ENCODE assay signal across 19 cellular contexts in the genomic region with DNA sequence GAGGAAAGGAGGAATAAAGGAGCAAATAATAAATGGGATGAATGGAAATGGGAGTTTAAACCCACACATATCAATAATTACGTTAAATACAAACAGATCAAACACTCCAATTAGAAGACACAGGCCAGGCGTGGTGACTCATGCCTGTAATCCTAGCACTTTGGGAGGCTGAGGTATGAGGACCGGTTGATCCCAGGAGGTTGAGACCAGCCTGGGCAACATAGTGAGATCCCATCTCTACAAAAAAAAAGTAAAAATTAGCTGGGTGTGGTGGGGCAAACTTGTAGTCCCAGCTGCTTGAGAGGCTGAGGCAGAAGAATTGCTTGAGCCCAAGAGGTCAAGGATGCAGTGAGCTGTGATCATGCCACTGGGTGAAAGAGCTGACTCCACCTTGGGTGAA. TPM values are rescaled to one million over a fixed set of nuclear protein-coding genes. Genes with fewer than 3 reads are reported as not detected.
A peak's percentile ranks its signal among the peaks of the same experiment; 100 is the strongest.
DNase-seq lines count a peak whose midpoint lies in the region; ATAC-seq and TF ChIP-seq lines count a peak whose summit lies in the region.
"Had no signal": no experiment of that assay in that cellular context is flagged by ENCODE, and none has a peak within 500 bp of the region (broad histone marks: within the 10 kb centered on the region; RNA-seq: fewer than 3 reads in every experiment).

No MANE protein-coding gene starts in this region.

- H3K27ac ChIP-seq in hepatocyte (peak overlapping the region; percentile 24), right lobe of liver (peak overlapping the region in 2 of 3 donors; percentile 82 to 91), WERI-Rb-1 (no peak overlapping the region)
- H3K27ac ChIP-seq: GM23248 had no signal

- no peak for ATAC-seq in right lobe of liver
- ATAC-seq in SK-N-SH treated with all-trans-retinoic acid at 6 μM for 48 hours, result no peak

- TF ChIP-seq CTCF in Calu3 (IDR thresholded peaks at IDR 0.05; ENCODE audit: unreplicated experiment), result no peak
- no peak for TF ChIP-seq CTCF in hepatocyte (IDR thresholded peaks at IDR 0.05; ENCODE audit: poor library complexity)
- no peak for TF ChIP-seq CTCF in right lobe of liver (IDR thresholded peaks at IDR 0.05)
- no peak for TF ChIP-seq CTCF in foreskin fibroblast (IDR thresholded peaks at IDR 0.05; ENCODE audit: low read depth, low read length)
- TF ChIP-seq CTCF in WERI-Rb-1 (IDR thresholded peaks at IDR 0.05; ENCODE audit: low read depth, low read length), result no peak

- H3K27ac Mint-ChIP-seq in Calu3 (ENCODE audit: unreplicated experiment), result no peak overlapping the region
- H3K27ac Mint-ChIP-seq: CD4-positive, alpha-beta memory T cell had no signal

- H3K36me3 ChIP-seq in hepatocyte (replicated peaks; ENCODE audit: insufficient read depth, low read depth) (no peaks in the 10 kb centered on the region), right lobe of liver (peaks cover 0 to 23% (median 0%) of the 10 kb centered on the region in 4 donors), WERI-Rb-1 (no peaks in the 10 kb centered on the region)

- DNase-seq in Calu3, result no peak
- DNase-seq in hepatocyte (ENCODE audit: low spot score), result no peak
- no peak for DNase-seq in right lobe of liver
- DNase-seq in foreskin fibroblast, result no peak
- no peak for DNase-seq in WERI-Rb-1
- no peak for DNase-seq in HPDE6-E6E7 (ENCODE audit: extremely low spot score)
- DNase-seq: 8988T; C1 segment of cervical spinal cord; CD4-positive, alpha-beta memory T cell; COR-L47; DMS153; DND-41; GM23248; H7; HCEC 1CT had no signal

- CTCF ChIA-PET in Calu3 (lab: Charles Lee), result no interaction called here

- H3K9me3 ChIP-seq in hepatocyte (ENCODE audit: low read depth) (no peaks in the 10 kb centered on the region), right lobe of liver (no peaks in the 10 kb centered on the region), WERI-Rb-1 (ENCODE audit: severe bottlenecking) (peaks cover 4% of the 10 kb centered on the region)

- H2AFZ ChIP-seq in hepatocyte, result no peak overlapping the region
- H2AFZ ChIP-seq: GM23248 had no signal

- H3K4me1 ChIP-seq in hepatocyte (ENCODE audit: insufficient read depth) (no peaks in the 10 kb centered on the region), right lobe of liver (peaks cover 0 to 27% (median 0%) of the 10 kb centered on the region in 4 donors)

- peaks cover 12% of the 10 kb centered on the region for H3K36me3 Mint-ChIP-seq in Calu3 (ENCODE audit: insufficient read depth, unreplicated experiment)

- peak overlapping the region; percentile 27 for H3K4me2 ChIP-seq in hepatocyte

- no peaks in the 10 kb centered on the region for H4K20me1 ChIP-seq in hepatocyte (ENCODE audit: insufficient read depth, poor library complexity, severe bottlenecking)

- H3K27me3 ChIP-seq in hepatocyte, result no peaks in the 10 kb centered on the region
- H3K27me3 ChIP-seq in right lobe of liver, result no peaks in the 10 kb centered on the region
- no peaks in the 10 kb centered on the region for H3K27me3 ChIP-seq in WERI-Rb-1 (ENCODE audit: insufficient read depth, low read depth, severe bottlenecking)

- H3K4me3 Mint-ChIP-seq in Calu3 (ENCODE audit: low read depth, unreplicated experiment), result peak overlapping the region; percentile 66
- H3K4me3 Mint-ChIP-seq: CD4-positive, alpha-beta memory T cell had no signal

- H3K79me2 ChIP-seq in hepatocyte, result no peaks in the 10 kb centered on the region

- no peaks in the 10 kb centered on the region for H3K27me3 Mint-ChIP-seq in Calu3 (ENCODE audit: unreplicated experiment)

- WGBS in hepatocyte (ENCODE audit: low lambda C conversion rate, missing lambda C conversion rate), result 92% methylated on average over 3 of the region's 3 CpGs
- 24% methylated on average over 3 of the region's 3 CpGs for WGBS in right lobe of liver (ENCODE audit: insufficient coverage, low coverage, low lambda C conversion rate, missing lambda C conversion rate)

- intact Hi-C loops in Calu3 (cut with micrococcal nuclease; ENCODE audit: unreplicated experiment), result loop anchor here (5.0 kb wide), 1 partner anchor 779 kb away; no protein-coding TSS in a partner anchor
- intact Hi-C loops in right lobe of liver (cut with DNase I), result no loop called here

- no TSS peak for BruUV-seq in Calu3 (replicated peaks; lab: Mats Ljungman, UMichigan)

- peaks cover 4% of the 10 kb centered on the region for H3K9me3 Mint-ChIP-seq in Calu3 (ENCODE audit: low read depth, unreplicated experiment)

- H3K4me3 ChIP-seq in hepatocyte (no peak overlapping the region), right lobe of liver (peak overlapping the region in 2 of 3 donors; percentile 50 to 52), foreskin fibroblast (ENCODE audit: low read depth in 1 of 2, low read length in 2 of 2) (no peak overlapping the region), WERI-Rb-1 (ENCODE audit: low read depth, low read length) (no peak overlapping the region)
- H3K4me3 ChIP-seq: GM23248 had no signal

- peaks cover 16% of the 10 kb centered on the region for H3K4me1 Mint-ChIP-seq in Calu3 (ENCODE audit: low read depth, unreplicated experiment)
- H3K4me1 Mint-ChIP-seq: CD4-positive, alpha-beta memory T cell had no signal

- TF ChIP-seq POLR2A in right lobe of liver (IDR thresholded peaks at IDR 0.05), result no peak

- H3K9me2 ChIP-seq in hepatocyte (replicated peaks; ENCODE audit: insufficient read depth), result no peaks in the 10 kb centered on the region

TF ChIP-seq in SK-N-SH treated with all-trans-retinoic acid at 6 μM for 48 hours, 23 proteins besides CTCF, POLR2A, EP300 and RAD21 (continues in another document):
- TF ChIP-seq SNAI2 (CRISPR knock-in tag; IDR thresholded peaks at IDR 0.05) (no peak), CSRNP3 (CRISPR knock-in tag; IDR thresholded peaks at IDR 0.05) (no peak), CSDC2 (CRISPR knock-in tag; IDR thresholded peaks at IDR 0.05) (no peak), TCF4 (CRISPR knock-in tag; IDR thresholded peaks at IDR 0.05; ENCODE audit: borderline replicate concordance) (no peak), PATZ1 (CRISPR knock-in tag; IDR thresholded peaks at IDR 0.05; ENCODE audit: borderline replicate concordance) (no peak), ZNF8 (CRISPR knock-in tag; IDR thresholded peaks at IDR 0.05) (no peak), ZFP3 (CRISPR knock-in tag; IDR thresholded peaks at IDR 0.05) (no peak), ZFP30 (CRISPR knock-in tag; IDR thresholded peaks at IDR 0.05) (no peak)
- TF ChIP-seq, protein P1, sequence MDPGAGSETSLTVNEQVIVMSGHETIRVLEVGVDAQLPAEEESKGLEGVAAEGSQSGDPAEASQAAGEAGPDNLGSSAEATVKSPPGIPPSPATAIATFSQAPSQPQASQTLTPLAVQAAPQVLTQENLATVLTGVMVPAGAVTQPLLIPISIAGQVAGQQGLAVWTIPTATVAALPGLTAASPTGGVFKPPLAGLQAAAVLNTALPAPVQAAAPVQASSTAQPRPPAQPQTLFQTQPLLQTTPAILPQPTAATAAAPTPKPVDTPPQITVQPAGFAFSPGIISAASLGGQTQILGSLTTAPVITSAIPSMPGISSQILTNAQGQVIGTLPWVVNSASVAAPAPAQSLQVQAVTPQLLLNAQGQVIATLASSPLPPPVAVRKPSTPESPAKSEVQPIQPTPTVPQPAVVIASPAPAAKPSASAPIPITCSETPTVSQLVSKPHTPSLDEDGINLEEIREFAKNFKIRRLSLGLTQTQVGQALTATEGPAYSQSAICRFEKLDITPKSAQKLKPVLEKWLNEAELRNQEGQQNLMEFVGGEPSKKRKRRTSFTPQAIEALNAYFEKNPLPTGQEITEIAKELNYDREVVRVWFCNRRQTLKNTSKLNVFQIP (CRISPR knock-in tag; IDR thresholded peaks at IDR 0.05; ENCODE audit: borderline replicate concordance, low read depth), result no peak

RNA-seq across cellular contexts. Expression of gene BAAT, which starts 3.7 kb away (rescaled TPM):
- total RNA-seq in Calu3 (2022), result 10.2 and 18.6 TPM in 2 replicates
- 41.8 and 45.2 TPM in 2 replicates for total RNA-seq in hepatocyte
- 13.8 and 19.8 TPM in 2 replicates for polyA plus RNA-seq in hepatocyte
- total RNA-seq in right lobe of liver, result 100 to 1,000 TPM; 223 to 648 (median 507) TPM
- total RNA-seq: GM23248 had no signal
- polyA plus RNA-seq: BJ had no signal

RNA-seq across cellular contexts. Expression of gene MRPL50, which starts 17.3 kb away (rescaled TPM):
- total RNA-seq in Calu3 (2022), result 14.0 TPM in 2 replicates
- total RNA-seq in hepatocyte, result 22.8 and 24.1 TPM in 2 replicates
- polyA plus RNA-seq in hepatocyte, result 23.1 and 23.7 TPM in 2 replicates
- total RNA-seq in right lobe of liver, result 1 to 10 TPM; 4.6 to 8.7 (median 6.7) TPM

RNA-seq across cellular contexts. Expression of gene ZNF189, which starts 17.5 kb away (rescaled TPM):
- total RNA-seq in Calu3 (2022), result 20.1 and 21.5 TPM in 2 replicates
- 50.0 and 60.3 TPM in 2 replicates for total RNA-seq in hepatocyte
- 11.1 and 13.6 TPM in 2 replicates for polyA plus RNA-seq in hepatocyte
- 1 to 10 TPM; 5.7 to 9.7 (median 8.2) TPM for total RNA-seq in right lobe of liver

RNA-seq across cellular contexts. Expression of gene ALDOB, which starts 54.5 kb away (rescaled TPM):
- total RNA-seq in Calu3 (2022) (7.1 and 7.4 TPM in 2 replicates), hepatocyte (236 and 264 TPM in 2 replicates), right lobe of liver (1,000 to 10,000 TPM; 2,876 to 4,505 (median 3,144) TPM)
- polyA plus RNA-seq in hepatocyte, result 44.0 and 71.6 TPM in 2 replicates
- total RNA-seq: A673; CD4-positive, alpha-beta memory T cell; GM23248; H1; H7 had no signal
- polyA plus RNA-seq: BJ; CD4-positive, alpha-beta memory T cell; H1 had no signal

Comparison
In these comparisons a context has a peak if more than half of its experiments do, and no peak if none do; other contexts are left out.
1. H3K4me3 ChIP-seq: peak in right lobe of liver (2 of 3); none in hepatocyte (single experiment), foreskin fibroblast (0 of 2) and WERI-Rb-1 (single experiment).